8 cellular contexts compared by ENCODE assay signal in the genomic region with DNA sequence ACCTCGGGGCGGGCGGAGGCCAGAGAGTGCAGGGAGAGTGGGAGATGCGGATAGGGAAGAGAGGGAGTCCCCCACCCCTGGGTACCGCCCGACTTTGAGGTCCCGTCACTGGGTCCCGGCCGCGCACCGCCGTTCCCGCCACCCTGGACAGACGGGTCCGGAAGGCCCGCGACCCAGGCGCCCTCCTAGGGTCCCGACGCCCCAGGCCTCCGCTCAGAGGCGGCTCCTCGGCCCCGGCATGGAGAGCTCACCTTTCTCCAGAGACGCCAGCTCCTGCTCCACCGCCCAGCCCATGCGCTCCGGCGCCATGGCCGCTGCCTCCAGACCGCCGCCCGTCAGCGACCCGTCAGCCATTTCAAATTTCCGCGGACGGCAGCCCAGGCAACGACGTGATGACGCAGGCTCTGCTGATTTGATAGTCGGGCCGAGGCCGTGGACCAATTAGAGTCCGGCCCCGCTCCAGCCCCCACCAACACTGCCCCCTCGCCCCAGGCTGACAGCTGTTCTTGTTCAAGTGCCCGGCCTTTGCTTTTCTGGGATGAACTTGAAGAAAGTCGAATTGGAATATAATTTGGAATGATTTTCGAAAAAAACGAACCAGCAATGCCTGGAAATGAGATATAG. TPM values are rescaled to one million over a fixed set of nuclear protein-coding genes. Genes with fewer than 3 reads are reported as not detected.
DNase-seq lines count a peak whose midpoint lies in the region; ATAC-seq and TF ChIP-seq lines count a peak whose summit lies in the region.

A gene with protein sequence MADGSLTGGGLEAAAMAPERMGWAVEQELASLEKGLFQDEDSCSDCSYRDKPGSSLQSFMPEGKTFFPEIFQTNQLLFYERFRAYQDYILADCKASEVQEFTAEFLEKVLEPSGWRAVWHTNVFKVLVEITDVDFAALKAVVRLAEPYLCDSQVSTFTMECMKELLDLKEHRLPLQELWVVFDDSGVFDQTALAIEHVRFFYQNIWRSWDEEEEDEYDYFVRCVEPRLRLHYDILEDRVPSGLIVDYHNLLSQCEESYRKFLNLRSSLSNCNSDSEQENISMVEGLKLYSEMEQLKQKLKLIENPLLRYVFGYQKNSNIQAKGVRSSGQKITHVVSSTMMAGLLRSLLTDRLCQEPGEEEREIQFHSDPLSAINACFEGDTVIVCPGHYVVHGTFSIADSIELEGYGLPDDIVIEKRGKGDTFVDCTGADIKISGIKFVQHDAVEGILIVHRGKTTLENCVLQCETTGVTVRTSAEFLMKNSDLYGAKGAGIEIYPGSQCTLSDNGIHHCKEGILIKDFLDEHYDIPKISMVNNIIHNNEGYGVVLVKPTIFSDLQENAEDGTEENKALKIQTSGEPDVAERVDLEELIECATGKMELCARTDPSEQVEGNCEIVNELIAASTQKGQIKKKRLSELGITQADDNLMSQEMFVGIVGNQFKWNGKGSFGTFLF (minus strand): TSS at position 374 of the 624 bp plus-strand sequence. CDS start 20 bp downstream, at position 354.

- intact Hi-C loops in activated T-helper 1 cell treated with anti-CD3 and anti-CD28 coated beads, Interleukin-12 subunit alpha, Interleukin-12 subunit beta, Interleukin-2, Interleukin-4 antibody, amounts not matched to agents 30 ng/mL and 10 ng/mL and 1 ng/mL, durations not matched to agents 14 hours and 24 hours and 36 hours (cut with micrococcal nuclease) = loop anchor here (1.0 to 2.0 kb wide), 6 partner anchors 20 to 840 kb away; partner anchors contain the start of genes C16orf87, ITFG1, ORC6 and PHKB

- peaks cover 29% of the 10 kb centered on the region for H3K4me1 ChIP-seq in DND-41 (ENCODE audit: insufficient read depth, low read length)
- H3K4me1 ChIP-seq in Peyer's patch = peaks cover 0 to 4% (median 0%) of the 10 kb centered on the region in 4 donors

- peaks cover 55% of the 10 kb centered on the region for H3K79me2 ChIP-seq in DND-41 (ENCODE audit: insufficient read depth, low read length)

- H3K9me3 Mint-ChIP-seq in activated T-helper 1 cell treated with anti-CD3 and anti-CD28 coated beads, Interleukin-12 subunit alpha, Interleukin-12 subunit beta, Interleukin-2, Interleukin-4 antibody, amounts not matched to agents 30 ng/mL and 10 ng/mL and 1 ng/mL, durations not matched to agents 14 hours and 24 hours and 36 hours = no peaks in the 10 kb centered on the region
- no peaks in the 10 kb centered on the region for H3K9me3 Mint-ChIP-seq in nephron progenitor cell
- no peaks in the 10 kb centered on the region for H3K9me3 Mint-ChIP-seq in stimulated activated naive CD8-positive, alpha-beta T cell treated with anti-CD3 and anti-CD28 coated beads, Interleukin-15, Interleukin-2, amounts not matched to agents 100 ng/mL and 50 ng/mL, for 24 hours

- no peaks in the 10 kb centered on the region for H3K27me3 Mint-ChIP-seq in activated T-helper 1 cell treated with anti-CD3 and anti-CD28 coated beads, Interleukin-12 subunit alpha, Interleukin-12 subunit beta, Interleukin-2, Interleukin-4 antibody, amounts not matched to agents 30 ng/mL and 10 ng/mL and 1 ng/mL, durations not matched to agents 14 hours and 24 hours and 36 hours (ENCODE audit: insufficient read depth)
- H3K27me3 Mint-ChIP-seq in nephron progenitor cell (ENCODE audit: low read depth, poor library complexity) = peaks cover 4% of the 10 kb centered on the region
- H3K27me3 Mint-ChIP-seq in stimulated activated naive CD8-positive, alpha-beta T cell treated with anti-CD3 and anti-CD28 coated beads, Interleukin-15, Interleukin-2, amounts not matched to agents 100 ng/mL and 50 ng/mL, for 24 hours = peaks cover 4% of the 10 kb centered on the region

- H3K4me3 ChIP-seq in DND-41 (ENCODE audit: low read depth in 1 of 2, low read length in 2 of 2) (peak within 1 kb of the TSS; percentile 56 to 76), Peyer's patch (peak within 1 kb of the TSS; percentile 45 to 77 (median 64)), fibroblast of the aortic adventitia (ENCODE audit: low read depth, low read length) (peak within 1 kb of the TSS; percentile 72)
- peak within 1 kb of the TSS; percentile 79 for H3K4me3 ChIP-seq in Jurkat, Clone E6-1 (ENCODE audit: low read length)

- TF ChIP-seq POLR2A in Peyer's patch (IDR thresholded peaks at IDR 0.05) = no peak

- no peak for TF ChIP-seq CTCF in DND-41 (IDR thresholded peaks at IDR 0.05; ENCODE audit: borderline replicate concordance, extremely low read depth, low read length, poor library complexity, severe bottlenecking)
- no peak for TF ChIP-seq CTCF in Peyer's patch (IDR thresholded peaks at IDR 0.05)
- no peak for TF ChIP-seq CTCF in fibroblast of the aortic adventitia (IDR thresholded peaks at IDR 0.05; ENCODE audit: insufficient read depth, low read length)
- no peak for TF ChIP-seq CTCF in nephron progenitor cell (IDR thresholded peaks at IDR 0.05)

- 0 out of 2 replicates have a peak, but pooled peaks cover 2% of the 10 kb centered on the region for H4K20me1 ChIP-seq in DND-41 (ENCODE audit: insufficient read depth, low read length)

- H3K36me3 ChIP-seq in DND-41 (ENCODE audit: insufficient read depth, low read length) (peaks cover 31% of the 10 kb centered on the region), Peyer's patch (no peaks in the 10 kb centered on the region)

- peak; percentile 86 for DNase-seq in DND-41
- DNase-seq in Jurkat, Clone E6-1 (ENCODE audit: low read depth, low spot score) = peak; percentile 75
- peak; percentile 82 to 89 (median 86) for DNase-seq in Peyer's patch
- peak; percentile 80 for DNase-seq in activated T-helper 1 cell treated with anti-CD3 and anti-CD28 coated beads, Interleukin-12 subunit alpha, Interleukin-12 subunit beta, Interleukin-2, Interleukin-4 antibody, amounts not matched to agents 30 ng/mL and 10 ng/mL and 1 ng/mL, durations not matched to agents 14 hours and 24 hours and 36 hours (ENCODE audit: low spot score)
- DNase-seq in fibroblast of the aortic adventitia (ENCODE audit: low read depth) = peak; percentile 83
- peak; percentile 88 for DNase-seq in nephron progenitor cell

- H3K4me1 Mint-ChIP-seq in activated T-helper 1 cell treated with anti-CD3 and anti-CD28 coated beads, Interleukin-12 subunit alpha, Interleukin-12 subunit beta, Interleukin-2, Interleukin-4 antibody, amounts not matched to agents 30 ng/mL and 10 ng/mL and 1 ng/mL, durations not matched to agents 14 hours and 24 hours and 36 hours (ENCODE audit: low read depth) = peaks cover 39% of the 10 kb centered on the region
- peaks cover 16% of the 10 kb centered on the region for H3K4me1 Mint-ChIP-seq in nephron progenitor cell
- H3K4me1 Mint-ChIP-seq in stimulated activated naive CD8-positive, alpha-beta T cell treated with anti-CD3 and anti-CD28 coated beads, Interleukin-15, Interleukin-2, amounts not matched to agents 100 ng/mL and 50 ng/mL, for 24 hours (ENCODE audit: low read depth) = peaks cover 20% of the 10 kb centered on the region

- peak within 1 kb of the TSS; percentile 87 for H3K4me2 ChIP-seq in DND-41 (ENCODE audit: insufficient read depth, low read length)

- peak within 1 kb of the TSS; percentile 93 for H2AFZ ChIP-seq in DND-41 (ENCODE audit: low read depth, low read length)

- peaks cover 9% of the 10 kb centered on the region for H3K36me3 Mint-ChIP-seq in activated T-helper 1 cell treated with anti-CD3 and anti-CD28 coated beads, Interleukin-12 subunit alpha, Interleukin-12 subunit beta, Interleukin-2, Interleukin-4 antibody, amounts not matched to agents 30 ng/mL and 10 ng/mL and 1 ng/mL, durations not matched to agents 14 hours and 24 hours and 36 hours (ENCODE audit: low read depth)
- peaks cover 5% of the 10 kb centered on the region for H3K36me3 Mint-ChIP-seq in nephron progenitor cell (ENCODE audit: low read depth)
- peaks cover 24% of the 10 kb centered on the region for H3K36me3 Mint-ChIP-seq in stimulated activated naive CD8-positive, alpha-beta T cell treated with anti-CD3 and anti-CD28 coated beads, Interleukin-15, Interleukin-2, amounts not matched to agents 100 ng/mL and 50 ng/mL, for 24 hours (ENCODE audit: low read depth)

- peak within 1 kb of the TSS; percentile 97 for H3K27ac Mint-ChIP-seq in activated T-helper 1 cell treated with anti-CD3 and anti-CD28 coated beads, Interleukin-12 subunit alpha, Interleukin-12 subunit beta, Interleukin-2, Interleukin-4 antibody, amounts not matched to agents 30 ng/mL and 10 ng/mL and 1 ng/mL, durations not matched to agents 14 hours and 24 hours and 36 hours
- H3K27ac Mint-ChIP-seq in nephron progenitor cell = peak within 1 kb of the TSS; percentile 71
- H3K27ac Mint-ChIP-seq in stimulated activated naive CD8-positive, alpha-beta T cell treated with anti-CD3 and anti-CD28 coated beads, Interleukin-15, Interleukin-2, amounts not matched to agents 100 ng/mL and 50 ng/mL, for 24 hours = peak within 1 kb of the TSS; percentile 88

- H3K27ac ChIP-seq in DND-41 (ENCODE audit: low read length) (peak within 1 kb of the TSS; percentile 88), Peyer's patch (no peak within 1 kb of the TSS)

- ATAC-seq in DND-41 (ENCODE audit: insufficient read depth, low read depth) = peak; percentile 96
- ATAC-seq in GM21717 (IDR thresholded peaks at IDR 0.05; ENCODE audit: unreplicated experiment) = peak; percentile 89

- peak within 1 kb of the TSS; percentile 93 for H3K9ac ChIP-seq in DND-41 (ENCODE audit: low read depth, low read length)

- H3K27me3 ChIP-seq in DND-41 (ENCODE audit: insufficient read depth, low read length, poor library complexity) (no peaks in the 10 kb centered on the region), Peyer's patch (no peaks in the 10 kb centered on the region)

- H3K9me3 ChIP-seq in DND-41 (ENCODE audit: insufficient read depth, low read length, severe bottlenecking) = no peaks in the 10 kb centered on the region
- H3K9me3 ChIP-seq in Peyer's patch = no peaks in the 10 kb centered on the region

- H3K4me3 Mint-ChIP-seq in activated T-helper 1 cell treated with anti-CD3 and anti-CD28 coated beads, Interleukin-12 subunit alpha, Interleukin-12 subunit beta, Interleukin-2, Interleukin-4 antibody, amounts not matched to agents 30 ng/mL and 10 ng/mL and 1 ng/mL, durations not matched to agents 14 hours and 24 hours and 36 hours = peak within 1 kb of the TSS; percentile 97
- peak within 1 kb of the TSS; percentile 97 for H3K4me3 Mint-ChIP-seq in nephron progenitor cell
- H3K4me3 Mint-ChIP-seq in stimulated activated naive CD8-positive, alpha-beta T cell treated with anti-CD3 and anti-CD28 coated beads, Interleukin-15, Interleukin-2, amounts not matched to agents 100 ng/mL and 50 ng/mL, for 24 hours = peak within 1 kb of the TSS; percentile 96

RNA-seq across cellular contexts. Expression of the gene that starts here (rescaled TPM):
- 31.8 TPM for polyA plus RNA-seq in Jurkat, Clone E6-1 (2012; ENCODE audit: insufficient read depth, insufficient read length)
- 10 to 100 TPM in 1 of 4 donors, 1 to 10 TPM in 1, under 1 TPM in 1, not detected in 1; 0.85 to 23.9 (median 1.1) TPM for total RNA-seq in Peyer's patch
- total RNA-seq in activated T-helper 1 cell treated with anti-CD3 and anti-CD28 coated beads, Interleukin-12 subunit alpha, Interleukin-12 subunit beta, Interleukin-2, Interleukin-4 antibody, amounts not matched to agents 30 ng/mL and 10 ng/mL and 1 ng/mL, durations not matched to agents 14 hours and 24 hours and 36 hours = 46.5 and 46.8 TPM in 2 replicates
- total RNA-seq in fibroblast of the aortic adventitia (ENCODE audit: low replicate concordance) = 7.6 and 28.9 TPM in 2 replicates
